In genomic region chr1:2577565-2578075, GRCh38 we compare ENCODE assay signal across 1 cellular context.
TF ChIP-seq lines count a peak whose summit lies in the region.

No MANE protein-coding gene starts in this region.

TF ChIP-seq in GM12878, 131 proteins besides CTCF, POLR2A, EP300 and RAD21:
- 0 out of 2 replicates have a peak, but pooled peaks have one; percentile 3 for TF ChIP-seq POLR2AphosphoS2 (IDR thresholded peaks at IDR 0.05; ENCODE audit: low read depth, low read length)
- peak; percentile 5; the same call in 1 of the 2 replicates for TF ChIP-seq MLLT1 (IDR thresholded peaks at IDR 0.05)
- TF ChIP-seq YY1 (IDR thresholded peaks at IDR 0.05; ENCODE audit: low read depth, low read length) = 0 out of 2 replicates have a peak, but pooled peaks have one; percentile 40
- TF ChIP-seq RELA (IDR thresholded peaks at IDR 0.05; ENCODE audit: borderline replicate concordance, partially characterized antibody) = peak; percentile 72
- peak; percentile 72 for TF ChIP-seq CREB1 (IDR thresholded peaks at IDR 0.05; ENCODE audit: low read depth)
- TF ChIP-seq BHLHE40 (IDR thresholded peaks at IDR 0.05; ENCODE audit: borderline replicate concordance in 1 of 2, low read depth in 2 of 2, low read length in 1 of 2) = peak; percentile 36 to 63; a peak in 2 of 4 replicates
- TF ChIP-seq ZNF687 (IDR thresholded peaks at IDR 0.05) = 0 out of 2 replicates have a peak, but pooled peaks have one; percentile 21
- peak; percentile 77 for TF ChIP-seq CREM (IDR thresholded peaks at IDR 0.05; ENCODE audit: low read depth)
- TF ChIP-seq POU2F2 (IDR thresholded peaks at IDR 0.05; ENCODE audit: borderline replicate concordance, low read depth, low read length) = 0 out of 3 replicates have a peak, but pooled peaks have one; percentile 9
- 0 out of 2 replicates have a peak, but pooled peaks have one; percentile 12 for TF ChIP-seq ATF7 (IDR thresholded peaks at IDR 0.05; ENCODE audit: low read depth)
- TF ChIP-seq TCF12 (IDR thresholded peaks at IDR 0.05; ENCODE audit: low read depth, low read length) = 0 out of 2 replicates have a peak, but pooled peaks have one; percentile 37
- TF ChIP-seq POLR2AphosphoS5 (IDR thresholded peaks at IDR 0.05; ENCODE audit: low read length) = peak; percentile 28; the same call in 1 of the 2 replicates
